Comparison of ENCODE assay signal across 34 cellular contexts in the genomic region with DNA sequence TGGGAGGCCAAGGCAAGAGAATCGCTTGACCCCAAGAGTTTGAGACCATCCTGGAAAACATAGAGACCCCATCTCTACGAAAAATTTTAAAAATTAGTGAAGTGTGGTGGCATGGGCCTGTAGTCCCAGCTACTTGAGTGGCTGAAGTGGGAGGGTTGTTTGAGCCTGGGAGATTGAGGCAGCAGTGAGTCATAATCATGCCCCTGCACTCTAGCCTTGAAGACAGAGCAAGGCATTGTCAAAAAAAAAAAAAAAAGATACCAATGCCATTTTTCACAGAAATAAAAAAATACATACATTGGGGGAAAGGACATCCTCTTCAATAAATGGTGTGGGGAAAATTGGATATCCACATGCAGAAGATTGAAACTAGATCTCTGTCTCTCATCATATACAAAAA.
"Had no signal": no experiment of that assay in that cellular context is flagged by ENCODE, and none has a peak within 500 bp of the region (broad histone marks: within the 10 kb centered on the region; RNA-seq: fewer than 3 reads in every experiment).

No MANE protein-coding gene starts in this region.

- H3K4me3 ChIP-seq: MG63 had no signal

- H3K36me3 ChIP-seq: MG63 had no signal

- H3K27me3 ChIP-seq: MG63 had no signal

- DNase-seq: Karpas-422, Kasumi-1, MG63, MM.1S, MV-4-11, NCI-H1048, NCI-H1092, NCI-H1092 treated with DMSO at 0.1 percent for 48 hours, NCI-H1105, NCI-H1105 treated with DMSO at 0.1 percent for 48 hours, NCI-H1417, NCI-H1417 treated with DMSO at 0.1 percent for 48 hours, NCI-H1436, NCI-H1436 treated with DMSO at 0.1 percent for 48 hours, NCI-H146, NCI-H1694, NCI-H1694 treated with DMSO at 0.1 percent for 48 hours, NCI-H187, NCI-H187 treated with DMSO at 0.1 percent for 48 hours, NCI-H1930, NCI-H2029, NCI-H2029 treated with DMSO at 0.1 percent for 48 hours, NCI-H2081, NCI-H2081 treated with DMSO at 0.1 percent for 48 hours, NCI-H2107, NCI-H2171, NCI-H2171 treated with DMSO at 0.1 percent for 48 hours, NCI-H2227 treated with DMSO at 0.1 percent for 48 hours, NCI-H226, NCI-H345, NCI-H446, NCI-H446 treated with DMSO at 0.1 percent for 48 hours, NCI-H510A, NCI-H510A treated with DMSO at 0.1 percent for 48 hours had no signal
